Comparison of ENCODE assay signal across 28 cellular contexts in the genomic region with DNA sequence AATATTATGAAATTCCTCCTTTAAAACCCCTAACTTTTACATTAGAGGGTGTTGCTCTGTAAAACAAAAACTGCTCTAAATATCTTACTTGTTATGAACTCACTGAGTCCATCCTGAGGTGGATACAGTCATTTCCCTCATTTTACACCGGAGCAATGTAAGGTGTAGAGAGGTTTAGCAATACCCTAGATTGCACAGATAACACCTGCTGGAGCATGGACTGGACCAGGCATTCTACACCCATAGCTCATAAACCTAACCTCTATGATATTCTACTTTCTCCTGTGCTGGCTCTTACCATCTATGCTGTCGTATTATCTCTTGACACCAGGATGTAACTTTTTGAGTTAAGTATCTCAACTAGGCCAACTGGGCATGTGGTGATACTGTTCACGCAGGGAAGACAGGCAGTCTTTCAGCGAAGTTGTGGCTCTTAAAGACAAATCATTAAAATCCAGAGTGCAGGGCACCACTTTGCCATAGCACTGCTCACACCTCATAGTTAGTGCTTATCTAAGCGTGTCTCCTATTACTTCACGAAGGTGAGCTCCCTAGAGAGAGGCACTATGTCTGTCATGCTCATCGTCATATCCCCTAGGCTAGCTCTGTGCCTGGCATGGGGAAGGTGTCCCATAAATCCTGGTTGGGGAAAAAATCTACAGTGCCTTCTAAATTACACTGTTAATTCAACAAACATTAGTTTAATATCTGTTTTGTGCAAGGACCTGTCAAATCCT.
"Had no signal": no experiment of that assay in that cellular context is flagged by ENCODE, and none has a peak within 500 bp of the region (broad histone marks: within the 10 kb centered on the region; RNA-seq: fewer than 3 reads in every experiment).

No MANE protein-coding gene starts in this region.

- H3K4me2 ChIP-seq: neural progenitor cell, smooth muscle cell had no signal

- ATAC-seq: natural killer cell; psoas muscle; right cardiac atrium; stimulated activated memory B cell treated with anti-CD40 and anti-IgM and Interleukin-4, amounts not matched to agents 10 μg/mL and 1 μg/mL and 100 μg/mL, for 72 hours; stimulated activated naive CD8-positive, alpha-beta T cell treated with anti-CD3 and anti-CD28 coated beads, Interleukin-15, Interleukin-2, amounts not matched to agents 100 U/mL and 50 U/mL, for 24 hours had no signal

- H2AFZ ChIP-seq: neural progenitor cell, parathyroid adenoma had no signal

- H3K9ac ChIP-seq: neural progenitor cell, parathyroid adenoma had no signal

- H3K36me3 Mint-ChIP-seq: stimulated activated memory B cell treated with anti-CD40 and anti-IgM and Interleukin-4, amounts not matched to agents 10 μg/mL and 1 μg/mL and 100 μg/mL, for 72 hours had no signal

- H3K4me1 Mint-ChIP-seq: nephron; stimulated activated memory B cell treated with anti-CD40 and anti-IgM and Interleukin-4, amounts not matched to agents 10 μg/mL and 1 μg/mL and 100 μg/mL, for 72 hours had no signal

- H3K27ac ChIP-seq: neural progenitor cell, ovary, parathyroid adenoma, psoas muscle, skin epidermis, spleen, stomach, thoracic aorta, thyroid gland, tibial nerve, upper lobe of left lung, vagina had no signal

- H3K4me3 Mint-ChIP-seq: natural killer cell; nephron; neural progenitor cell; stimulated activated memory B cell treated with anti-CD40 and anti-IgM and Interleukin-4, amounts not matched to agents 10 μg/mL and 1 μg/mL and 100 μg/mL, for 72 hours had no signal

- FAIRE-seq: urothelium cell line had no signal

- H3K27me3 Mint-ChIP-seq: progenitor cell of endocrine pancreas; stimulated activated memory B cell treated with anti-CD40 and anti-IgM and Interleukin-4, amounts not matched to agents 10 μg/mL and 1 μg/mL and 100 μg/mL, for 72 hours had no signal

- H3K27me3 ChIP-seq: neural progenitor cell, ovary, spleen, stomach, thyroid gland, tibial nerve, upper lobe of left lung, vagina had no signal

- H3K9me3 ChIP-seq: ovary, psoas muscle, spleen, stomach, thoracic aorta, thyroid gland, tibial nerve, upper lobe of left lung, vagina had no signal

- H3K36me3 ChIP-seq: neural progenitor cell, ovary, thoracic aorta, thyroid gland, tibial nerve, vagina had no signal

- DNase-seq: natural killer cell; occipital lobe; ovary; posterior cingulate gyrus; psoas muscle; right cardiac atrium; spleen; stimulated activated CD4-positive, alpha-beta T cell treated with anti-CD3 and anti-CD28 coated beads, Interleukin-12 subunit alpha, Interleukin-12 subunit beta, amount 100 ng/mL, for 4 hours; stimulated activated CD4-positive, alpha-beta T cell treated with anti-CD3 and anti-CD28 coated beads, Interleukin-1b, Interleukin-23, amount 100 ng/mL, for 48 hours; stimulated activated CD4-positive, alpha-beta T cell treated with anti-CD3 and anti-CD28 coated beads, Interleukin-4, amount 100 ng/mL, for 1 hour; stimulated activated CD4-positive, alpha-beta T cell treated with anti-CD3 and anti-CD28 coated beads, Interleukin-4, amount 100 ng/mL, for 4 hours; stimulated activated CD8-positive, alpha-beta memory T cell treated with anti-CD3 and anti-CD28 coated beads, Interleukin-4, amount 100 ng/mL, for 48 hours; stimulated activated naive CD4-positive, alpha-beta T cell; stimulated activated naive CD8-positive, alpha-beta T cell treated with anti-CD3 and anti-CD28 coated beads, Interleukin-15, Interleukin-2, amounts not matched to agents 100 U/mL and 50 U/mL, for 24 hours; stomach; thyroid gland; upper lobe of left lung had no signal

- H3K4me1 ChIP-seq: parathyroid adenoma, psoas muscle, stomach, thyroid gland, upper lobe of left lung, vagina had no signal

- H3K4me3 ChIP-seq: neural progenitor cell, ovary, psoas muscle, skin epidermis, smooth muscle cell, spleen, stomach, thoracic aorta, thyroid gland, tibial nerve, upper lobe of left lung, vagina had no signal

- H3K27ac Mint-ChIP-seq: neural progenitor cell; progenitor cell of endocrine pancreas; stimulated activated memory B cell treated with anti-CD40 and anti-IgM and Interleukin-4, amounts not matched to agents 10 μg/mL and 1 μg/mL and 100 μg/mL, for 72 hours had no signal

- H3K79me2 ChIP-seq: parathyroid adenoma had no signal

- H3K9me3 Mint-ChIP-seq: natural killer cell; nephron; neural progenitor cell; stimulated activated memory B cell treated with anti-CD40 and anti-IgM and Interleukin-4, amounts not matched to agents 10 μg/mL and 1 μg/mL and 100 μg/mL, for 72 hours had no signal
